In genomic region chr7:44278451-44279161, GRCh38 we compare ENCODE assay signal across 16 cellular contexts. TPM values are rescaled to one million over a fixed set of nuclear protein-coding genes. Genes with fewer than 3 reads are reported as not detected.
DNase-seq lines count a peak whose midpoint lies in the region; ATAC-seq, FAIRE-seq and TF ChIP-seq lines count a peak whose summit lies in the region.
"Had no signal": no experiment of that assay in that cellular context is flagged by ENCODE, and none has a peak within 500 bp of the region (broad histone marks: within the 10 kb centered on the region; RNA-seq: fewer than 3 reads in every experiment).

No MANE protein-coding gene starts in this region.

- intact Hi-C loops in Right ventricle myocardium inferior (cut with DNase I) (no loop called here), heart right ventricle (cut with DNase I) (no loop called here), K562 (cut with micrococcal nuclease) (no loop called here)

- H3K9me3 ChIP-seq in heart right ventricle (no peaks in the 10 kb centered on the region), K562 (replicated peaks; ENCODE audit: control insufficient read depth, insufficient read depth, low read depth, low read length) (no peaks in the 10 kb centered on the region), upper lobe of left lung (no peaks in the 10 kb centered on the region)

- no peaks in the 10 kb centered on the region for H3K9me1 ChIP-seq in K562 (ENCODE audit: control insufficient read depth, insufficient read depth, low read length)

- CTCF ChIA-PET in K562 (lab: Yijun Ruan, JAX; ENCODE audit: low intra/inter-chr PET ratio): no interaction called here

- H2AFZ ChIP-seq in K562 (ENCODE audit: low read depth, low read length): no peak overlapping the region

- no peak overlapping the region for H3K27ac Mint-ChIP-seq in immature natural killer cell
- H3K27ac Mint-ChIP-seq: activated naive CD4-positive, alpha-beta T cell treated with anti-CD3 and anti-CD28 coated beads for 36 hours; T-helper 17 cell had no signal

- H3K9ac ChIP-seq in K562 (ENCODE audit: insufficient read depth in 1 of 2, low read depth in 2 of 2, low read length in 2 of 2): peak overlapping the region in 1 of 2 experiments; percentile 52; a peak in 1 of 4 replicates

- H3K4me1 Mint-ChIP-seq in immature natural killer cell: no peaks in the 10 kb centered on the region
- H3K4me1 Mint-ChIP-seq: central memory CD8-positive, alpha-beta T cell; T-helper 17 cell had no signal

- POLR2A ChIA-PET in K562 (lab: Yijun Ruan, JAX): interaction anchor here (0.7 to 1.0 kb wide), 3 partner anchors 50 to 63 kb away, joined by 3 to 4 read pairs (median 3); no protein-coding TSS in a partner anchor

- no peaks in the 10 kb centered on the region for H3K36me3 Mint-ChIP-seq in immature natural killer cell

- no peaks in the 10 kb centered on the region for H3K79me2 ChIP-seq in K562 (ENCODE audit: control insufficient read depth, insufficient read depth, low read length)

- no peak for TF ChIP-seq EP300 in K562 (IDR thresholded peaks at IDR 0.05; ENCODE audit: low read length)
- TF ChIP-seq EP300 in upper lobe of left lung (IDR thresholded peaks at IDR 0.05): no peak

- no peak overlapping the region for H3K4me3 Mint-ChIP-seq in immature natural killer cell
- H3K4me3 Mint-ChIP-seq: activated naive CD4-positive, alpha-beta T cell treated with anti-CD3 and anti-CD28 coated beads for 36 hours; central memory CD8-positive, alpha-beta T cell; T-helper 17 cell had no signal

- peak; percentile 52 for DNase-seq in Right ventricle myocardium inferior (ENCODE audit: missing footprints)
- DNase-seq in heart right ventricle: no peak
- DNase-seq in K562 (ENCODE audit: extremely low read depth in 1 of 4, low spot score in 3 of 4): no peak
- DNase-seq in islet precursor cell: peak; percentile 38
- DNase-seq in upper lobe of left lung: peak; percentile 12 to 45
- no peak for DNase-seq in DMS153 treated with DMSO at 0.1 percent for 48 hours (lab: John Stamatoyannopoulos, UW; ENCODE audit: unreplicated experiment)
- no peak for DNase-seq in immature natural killer cell
- DNase-seq: activated CD4-positive, alpha-beta T cell treated with anti-CD3 and anti-CD28 coated beads for 4 hours; DMS79; NCI-H1930; trophoblast cell had no signal

- in situ Hi-C loops in K562 (cut with MboI): no loop called here

- BruUV-seq in K562 (replicated peaks; lab: Mats Ljungman, UMichigan): no TSS peak

- H3K4me1 ChIP-seq in heart right ventricle (peaks cover 0 to 89% (median 44%) of the 10 kb centered on the region in 9 donors), K562 (replicated peaks in 1 of 2; ENCODE audit: control insufficient read depth in 2 of 2, insufficient read depth in 2 of 2, low read length in 2 of 2) (peaks cover 0 to 42% of the 10 kb centered on the region in 2 experiments; a peak in 4 of 5 replicates), upper lobe of left lung (no peaks in the 10 kb centered on the region)

- 68 to 78% methylated on average over 9 of the region's 9 CpGs for WGBS in heart right ventricle, 2 donors
- WGBS in K562 (ENCODE audit: insufficient coverage, low coverage, missing lambda C conversion rate): 4% methylated on average over 9 of the region's 9 CpGs
- 50 to 69% methylated on average over 2 to 8 of the region's 9 CpGs for WGBS in upper lobe of left lung, 2 donors

- TF ChIP-seq RAD21 in K562 (CRISPR knock-in tag; conservative IDR thresholded peaks at IDR 0.05 in 1 of 2, IDR thresholded peaks at IDR 0.05 in 1 of 2): no peak

- no peak for FAIRE-seq in K562 (lab: Jason Lieb, UNC)

- ATAC-seq in Right ventricle myocardium inferior (no peak), heart right ventricle (no peak), K562 (no peak), upper lobe of left lung (ENCODE audit: low FRiP score in 2 of 2) (no peak), GM19452 (IDR thresholded peaks at IDR 0.05; ENCODE audit: unreplicated experiment) (no peak)
- ATAC-seq: esophagus mucosa, T-helper 17 cell had no signal

- H3K4me3 ChIP-seq in heart right ventricle (no peak overlapping the region), K562 (no peak overlapping the region), upper lobe of left lung (no peak overlapping the region)

- H3K36me3 ChIP-seq in heart right ventricle (no peaks in the 10 kb centered on the region), K562 (ENCODE audit: control insufficient read depth, insufficient read depth, low read length) (no peaks in the 10 kb centered on the region), upper lobe of left lung (no peaks in the 10 kb centered on the region)

- H3K9me3 Mint-ChIP-seq in immature natural killer cell: no peaks in the 10 kb centered on the region
- H3K9me3 Mint-ChIP-seq: activated naive CD4-positive, alpha-beta T cell treated with anti-CD3 and anti-CD28 coated beads for 36 hours; central memory CD8-positive, alpha-beta T cell had no signal

- TF ChIP-seq POLR2A in K562 (conservative IDR thresholded peaks at IDR 0.05) (no peak), upper lobe of left lung (IDR thresholded peaks at IDR 0.05) (no peak)

- no peak overlapping the region for H3K4me2 ChIP-seq in K562 (ENCODE audit: insufficient read depth, low read length)

- H3K27me3 ChIP-seq in heart right ventricle: no peaks in the 10 kb centered on the region
- peaks cover 43 to 92% of the 10 kb centered on the region in 2 experiments; a peak in 4 of 5 replicates for H3K27me3 ChIP-seq in K562 (ENCODE audit: control insufficient read depth in 2 of 2, insufficient read depth in 2 of 2, low read length in 2 of 2)
- no peaks in the 10 kb centered on the region for H3K27me3 ChIP-seq in upper lobe of left lung

- TF ChIP-seq CTCF in heart right ventricle (IDR thresholded peaks at IDR 0.05): no peak
- TF ChIP-seq CTCF in K562 (IDR thresholded peaks at IDR 0.05 in 2 of 3, conservative IDR thresholded peaks at IDR 0.05 in 1 of 3; ENCODE audit: insufficient read depth in 2 of 3, low read depth in 1 of 3, low read length in 3 of 3): no peak
- no peak for TF ChIP-seq CTCF in upper lobe of left lung (IDR thresholded peaks at IDR 0.05)

- H3K27ac ChIP-seq in heart right ventricle: peak overlapping the region in 2 of 10 donors; percentile 19 to 34
- no peak overlapping the region for H3K27ac ChIP-seq in K562 (ENCODE audit: extremely low read depth, low read depth, low read length)
- no peak overlapping the region for H3K27ac ChIP-seq in upper lobe of left lung

- no peaks in the 10 kb centered on the region; the same call in none of the 2 replicates for H4K20me1 ChIP-seq in K562 (replicated peaks; ENCODE audit: control insufficient read depth, insufficient read depth, low read length)

- H3K27me3 Mint-ChIP-seq in immature natural killer cell (ENCODE audit: low read depth in 3 of 3): peaks cover 1 to 3% (median 2%) of the 10 kb centered on the region in 3 donors

TF ChIP-seq in K562, 482 proteins besides CTCF, POLR2A, EP300 and RAD21:
- TF ChIP-seq XRCC3 (IDR thresholded peaks at IDR 0.05): no peak
- 0 out of 2 replicates have a peak, but pooled peaks have one; percentile 8 for TF ChIP-seq CBFA2T3 (IDR thresholded peaks at IDR 0.05)

RNA-seq across cellular contexts. Expression of gene CAMK2B, which starts 46.8 kb away (rescaled TPM):
- total RNA-seq in Right ventricle myocardium inferior (95.4 TPM), heart right ventricle (100 to 1,000 TPM in 6 of 10 donors, 10 to 100 TPM in 4; 70.6 to 152 (median 126) TPM), K562 (2014; rRNA removed) (0.09 and 0.16 TPM in 2 replicates), K562 (2014; rRNA removed; fragmentation: Illumina TruSeq; extraction: Trizol) (not detected in 2 replicates), K562 (2015; rRNA removed; fragmentation: Illumina TruSeq; extraction: Trizol) (0.04 TPM in 2 replicates), K562 (2021) (0.29 TPM in 1 of 2 replicates, not detected in the other), upper lobe of left lung (1 to 10 TPM in 1 of 6 donors, under 1 TPM in 2, not detected in 3; 0.09 to 1.8 (median 0.27) TPM)
- polyA plus RNA-seq in heart right ventricle (100 to 1,000 TPM in 1 of 2 donors, 10 to 100 TPM in 1; 30.8 to 107 TPM), K562 (2011; rRNA removed) (0.04 and 0.12 TPM in 2 replicates), K562 (2014; fragmentation: Illumina TruSeq; extraction: Trizol) (0.07 and 0.10 TPM in 2 replicates), K562 (2014; fragmentation: Nextera tagmentation; extraction: Ambion mirVana) (not detected), K562 (2014; rRNA removed) (0.05 and 0.08 TPM in 2 replicates), immature natural killer cell (not detected)
- 0.23 TPM in 1 of 2 replicates, not detected in the other for total RNA-seq in K562 (2011; cell fraction: chromatin; rRNA removed; ENCODE audit: low replicate concordance)
- 0.26 and 0.50 TPM in 2 replicates for total RNA-seq in K562 (2011; cell fraction: nucleolus; rRNA removed)
- not detected in 2 replicates for total RNA-seq in K562 (2011; cell fraction: nucleoplasm; rRNA removed)
- 0.04 and 0.13 TPM in 2 replicates for polyA plus RNA-seq in K562 (2011; cell fraction: cytosol; rRNA removed)
- 0.10 and 0.18 TPM in 2 replicates for polyA plus RNA-seq in K562 (2011; cell fraction: nucleus; rRNA removed)
- polyA plus RNA-seq in K562 (2012): 0.09 and 0.18 TPM in 2 replicates
- not detected in 2 replicates for polyA minus RNA-seq in K562 (2011; rRNA and poly(A)+ RNA removed)
- not detected in 2 replicates for polyA minus RNA-seq in K562 (2011; cell fraction: cytosol; rRNA and poly(A)+ RNA removed)
- not detected in 2 replicates for polyA minus RNA-seq in K562 (2011; cell fraction: nucleus; rRNA and poly(A)+ RNA removed)

Comparison
In these comparisons a context has a peak if more than half of its experiments do, and no peak if none do; other contexts are left out.
1. DNase-seq: peak in Right ventricle myocardium inferior (single experiment), islet precursor cell (single experiment) and upper lobe of left lung (2 of 2); none in heart right ventricle (0 of 2), K562 (0 of 4), DMS153 treated with DMSO at 0.1 percent for 48 hours (single experiment) and immature natural killer cell (0 of 3).
2. RNA of gene CAMK2B, which starts 46.8 kb away (total RNA-seq): 70.6 to 152 TPM in heart right ventricle and 95.4 TPM in Right ventricle myocardium inferior (single experiment); 0.04 to 0.50 TPM in K562 and 0.09 to 1.8 TPM in upper lobe of left lung; every median in the first group is over 10 times any median in the second.